In genomic region chr3:1330107-1330506, GRCh38 we compare ENCODE assay signal across 34 cellular contexts.
"Had no signal": no experiment of that assay in that cellular context is flagged by ENCODE, and none has a peak within 500 bp of the region (broad histone marks: within the 10 kb centered on the region; RNA-seq: fewer than 3 reads in every experiment).

No MANE protein-coding gene starts in this region.

- H3K9me3 ChIP-seq: adrenal gland, body of pancreas, esophagus muscularis mucosa, gastrocnemius medialis, heart left ventricle had no signal

- ATAC-seq: activated CD4-positive, CD25-positive, alpha-beta regulatory T cell treated with anti-CD3 and anti-CD28 coated beads, Interleukin-2, amount 50 U/mL, for 24 hours; activated CD8-positive, alpha-beta T cell treated with anti-CD3 and anti-CD28 coated beads for 36 hours; activated naive CD8-positive, alpha-beta T cell treated with anti-CD3 and anti-CD28 coated beads, Interleukin-2, amount 50 U/mL, for 24 hours; activated T-cell treated with anti-CD3 and anti-CD28 coated beads, Interleukin-2, amount 50 U/mL, for 4 hours; activated T-helper 17 cell treated with anti-CD3 and anti-CD28 coated beads, Interleukin-2, amount 50 U/mL, for 72 hours; body of pancreas; effector memory CD8-positive, alpha-beta T cell; foreskin keratinocyte; gastrocnemius medialis; heart left ventricle had no signal

- H3K4me1 Mint-ChIP-seq: activated B cell treated with CpG ODN at 0.5 μM for 24 hours; activated naive CD4-positive, alpha-beta T cell treated with anti-CD3 and anti-CD28 coated beads, Interleukin-2, amount 50 U/mL, for 24 hours; activated naive CD8-positive, alpha-beta T cell treated with anti-CD3 and anti-CD28 coated beads for 36 hours; activated naive CD8-positive, alpha-beta T cell treated with anti-CD3 and anti-CD28 coated beads, Interleukin-2, amount 50 U/mL, for 24 hours; activated T-helper 17 cell treated with anti-CD3 and anti-CD28 coated beads, Interleukin-2, amount 50 U/mL, for 72 hours had no signal

- H3K27ac ChIP-seq: adrenal gland, body of pancreas, esophagus muscularis mucosa, foreskin keratinocyte, gastrocnemius medialis, heart left ventricle, WERI-Rb-1 had no signal

- H3K4me1 ChIP-seq: adrenal gland, body of pancreas, esophagus muscularis mucosa, foreskin keratinocyte, gastrocnemius medialis, heart left ventricle had no signal

- DNase-seq: activated B cell treated with CpG ODN at 0.5 μM for 24 hours; activated CD4-positive, alpha-beta T cell treated with anti-CD3 and anti-CD28 coated beads for 48 hours; activated CD4-positive, alpha-beta T cell treated with anti-CD3 and anti-CD28 coated beads, Interleukin-2, amount 50 U/mL, for 1 hour; activated CD4-positive, alpha-beta T cell treated with anti-CD3 and anti-CD28 coated beads, Interleukin-2, amount 50 U/mL, for 48 hours; activated CD8-positive, alpha-beta memory T cell treated with anti-CD3 and anti-CD28 coated beads for 24 hours; activated CD8-positive, alpha-beta T cell treated with anti-CD3 and anti-CD28 coated beads for 36 hours; activated effector memory CD4-positive, alpha-beta T cell treated with Interleukin-2 at 50 U/mL for 16 hours; activated gamma-delta T cell treated with Interleukin-2 at 50 U/mL for 16 hours; activated naive CD4-positive, alpha-beta T cell treated with Interleukin-2 at 50 U/mL for 16 hours; activated naive CD8-positive, alpha-beta T cell treated with anti-CD3 and anti-CD28 coated beads for 36 hours; activated naive CD8-positive, alpha-beta T cell treated with anti-CD3 and anti-CD28 coated beads, Interleukin-2, amount 50 U/mL, for 24 hours; activated T-cell treated with anti-CD3 and anti-CD28 coated beads, Interleukin-2, amount 50 U/mL, for 4 hours; adrenal gland; amygdala; aorta; body of pancreas; caudate nucleus; cortex of kidney; dermis blood vessel endothelial cell; effector CD4-positive, alpha-beta T cell; effector memory CD8-positive, alpha-beta T cell; erythroblast; foreskin keratinocyte; gastrocnemius medialis; glutamatergic neuron; heart left ventricle; hypothalamus; T1000; WERI-Rb-1 had no signal

- H3K36me3 Mint-ChIP-seq: activated naive CD4-positive, alpha-beta T cell treated with anti-CD3 and anti-CD28 coated beads, Interleukin-2, amount 50 U/mL, for 24 hours; activated naive CD8-positive, alpha-beta T cell treated with anti-CD3 and anti-CD28 coated beads for 36 hours had no signal

- FAIRE-seq: colon had no signal

- H3K4me3 ChIP-seq: adrenal gland, body of pancreas, esophagus muscularis mucosa, gastrocnemius medialis, heart left ventricle had no signal

- H3K36me3 ChIP-seq: adrenal gland, esophagus muscularis mucosa, gastrocnemius medialis, heart left ventricle, WERI-Rb-1 had no signal

- H3K27me3 ChIP-seq: adrenal gland, body of pancreas, esophagus muscularis mucosa, foreskin keratinocyte, gastrocnemius medialis, heart left ventricle had no signal

- H3K27ac Mint-ChIP-seq: activated B cell treated with CpG ODN at 0.5 μM for 24 hours; activated CD8-positive, alpha-beta T cell treated with anti-CD3 and anti-CD28 coated beads for 36 hours; activated naive CD4-positive, alpha-beta T cell treated with anti-CD3 and anti-CD28 coated beads, Interleukin-2, amount 50 U/mL, for 24 hours; activated naive CD8-positive, alpha-beta T cell treated with anti-CD3 and anti-CD28 coated beads for 36 hours; activated naive CD8-positive, alpha-beta T cell treated with anti-CD3 and anti-CD28 coated beads, Interleukin-2, amount 50 U/mL, for 24 hours; activated T-helper 17 cell treated with anti-CD3 and anti-CD28 coated beads, Interleukin-2, amount 50 U/mL, for 72 hours; effector memory CD8-positive, alpha-beta T cell had no signal

- H3K4me3 Mint-ChIP-seq: activated B cell treated with CpG ODN at 0.5 μM for 24 hours; activated CD8-positive, alpha-beta T cell treated with anti-CD3 and anti-CD28 coated beads for 36 hours; activated naive CD4-positive, alpha-beta T cell treated with anti-CD3 and anti-CD28 coated beads, Interleukin-2, amount 50 U/mL, for 24 hours; activated naive CD8-positive, alpha-beta T cell treated with anti-CD3 and anti-CD28 coated beads for 36 hours; activated naive CD8-positive, alpha-beta T cell treated with anti-CD3 and anti-CD28 coated beads, Interleukin-2, amount 50 U/mL, for 24 hours; activated T-cell treated with anti-CD3 and anti-CD28 coated beads, Interleukin-2, amount 50 U/mL, for 4 hours; activated T-helper 17 cell treated with anti-CD3 and anti-CD28 coated beads, Interleukin-2, amount 50 U/mL, for 72 hours; effector memory CD8-positive, alpha-beta T cell had no signal

- H3K9me3 Mint-ChIP-seq: activated B cell treated with CpG ODN at 0.5 μM for 24 hours had no signal

- H3K27me3 Mint-ChIP-seq: activated B cell treated with CpG ODN at 0.5 μM for 24 hours; activated CD8-positive, alpha-beta T cell treated with anti-CD3 and anti-CD28 coated beads for 36 hours; activated naive CD4-positive, alpha-beta T cell treated with anti-CD3 and anti-CD28 coated beads, Interleukin-2, amount 50 U/mL, for 24 hours; activated naive CD8-positive, alpha-beta T cell treated with anti-CD3 and anti-CD28 coated beads for 36 hours; activated naive CD8-positive, alpha-beta T cell treated with anti-CD3 and anti-CD28 coated beads, Interleukin-2, amount 50 U/mL, for 24 hours; activated T-helper 17 cell treated with anti-CD3 and anti-CD28 coated beads, Interleukin-2, amount 50 U/mL, for 72 hours; effector memory CD8-positive, alpha-beta T cell had no signal
